Comparison of ENCODE assay signal across 3 cellular contexts in genomic region chr14:48473944-48474343, GRCh38.
"Had no signal": no experiment of that assay in that cellular context is flagged by ENCODE, and none has a peak within 500 bp of the region (broad histone marks: within the 10 kb centered on the region; RNA-seq: fewer than 3 reads in every experiment).

No MANE protein-coding gene starts in this region.

- H3K4me3 ChIP-seq: GM12878 had no signal

- ATAC-seq: GM12878 had no signal

- DNase-seq: GDM1, GF-D8 had no signal
